17 cellular contexts compared by ENCODE assay signal in the genomic region with DNA sequence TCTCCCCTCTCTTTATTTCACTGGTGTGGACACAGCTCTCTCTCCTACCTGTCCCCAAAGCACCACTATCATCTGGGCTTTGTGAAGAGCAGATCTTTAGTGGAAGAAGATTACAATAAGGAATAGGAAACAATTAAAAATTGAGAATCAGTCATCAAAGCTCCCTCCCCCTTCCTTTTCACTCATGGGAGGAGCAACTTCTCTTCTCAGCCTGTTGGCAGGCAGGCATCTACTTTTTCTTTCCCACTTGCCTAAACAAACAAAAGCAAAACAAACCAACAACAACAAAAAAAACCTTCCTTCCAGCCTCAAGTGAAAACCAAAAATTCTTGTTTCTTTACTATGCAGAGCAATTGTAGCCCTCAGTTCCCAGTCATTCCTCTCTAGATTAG.
A peak's percentile ranks its signal among the peaks of the same experiment; 100 is the strongest.
DNase-seq lines count a peak whose midpoint lies in the region; ATAC-seq lines count a peak whose summit lies in the region.
"Had no signal": no experiment of that assay in that cellular context is flagged by ENCODE, and none has a peak within 500 bp of the region (broad histone marks: within the 10 kb centered on the region; RNA-seq: fewer than 3 reads in every experiment).

No MANE protein-coding gene starts in this region.

- POLR2A ChIA-PET in CD8-positive, alpha-beta memory T cell (lab: Charles Lee) = no interaction called here

- peak overlapping the region; percentile 83 for H2BK5ac ChIP-seq in trophoblast cell (ENCODE audit: low read depth, low read length, poor library complexity)

- peaks cover 0 to 4% (median 0%) of the 10 kb centered on the region in 3 donors for H3K36me3 Mint-ChIP-seq in CD8-positive, alpha-beta memory T cell
- peaks cover 9% of the 10 kb centered on the region for H3K36me3 Mint-ChIP-seq in central memory CD8-positive, alpha-beta T cell (ENCODE audit: insufficient read depth)

- no peak for ATAC-seq in central memory CD8-positive, alpha-beta T cell (replicated peaks; ENCODE audit: extremely low read depth, poor library complexity, severe bottlenecking)
- ATAC-seq: left lobe of liver had no signal

- H3K27ac ChIP-seq in CD8-positive, alpha-beta memory T cell (ENCODE audit: low read depth, low read length) = no peak overlapping the region
- H3K27ac ChIP-seq in HUES6 (ENCODE audit: low read depth, low read length) (peak overlapping the region; percentile 38; the same call in 1 of the 2 replicates), trophoblast cell (ENCODE audit: low read depth, low read length) (peak overlapping the region; percentile 91)
- H3K27ac ChIP-seq: BLaER1 treated with 17β-estradiol and CSF1 and Interleukin-3, amounts not matched to agents 10 nM and 100 nM; cardiac muscle cell had no signal

- H2AFZ ChIP-seq in trophoblast cell (ENCODE audit: insufficient read depth, low read length, poor library complexity) = no peak overlapping the region

- H3K4me1 Mint-ChIP-seq in CD8-positive, alpha-beta memory T cell = peaks cover 40 to 55% (median 49%) of the 10 kb centered on the region in 3 donors
- peaks cover 31% of the 10 kb centered on the region for H3K4me1 Mint-ChIP-seq in central memory CD8-positive, alpha-beta T cell

- H3K18ac ChIP-seq in trophoblast cell (ENCODE audit: low read length) = no peak overlapping the region

- no peaks in the 10 kb centered on the region for H3K27me3 ChIP-seq in CD8-positive, alpha-beta memory T cell (ENCODE audit: insufficient read depth, low read length, poor library complexity, severe bottlenecking)
- H3K27me3 ChIP-seq in HUES6 (ENCODE audit: control insufficient read depth, insufficient read depth, low read length) (no peaks in the 10 kb centered on the region), trophoblast cell (ENCODE audit: insufficient read depth, low read length) (no peaks in the 10 kb centered on the region)
- H3K27me3 ChIP-seq: cardiac muscle cell had no signal

- H2BK12ac ChIP-seq in trophoblast cell (ENCODE audit: low read length) = peak overlapping the region; percentile 84

- no peaks in the 10 kb centered on the region for H3K79me2 ChIP-seq in trophoblast cell (ENCODE audit: control insufficient read depth, insufficient read depth, low read length, poor library complexity)

- H3K23ac ChIP-seq in trophoblast cell (ENCODE audit: low read length) = no peak overlapping the region

- H3K4me2 ChIP-seq in trophoblast cell (ENCODE audit: low read length) = peak overlapping the region; percentile 6

- H3K4me3 Mint-ChIP-seq in CD8-positive, alpha-beta memory T cell = peak overlapping the region in 1 of 7 donors; percentile 6
- no peak overlapping the region for H3K4me3 Mint-ChIP-seq in central memory CD8-positive, alpha-beta T cell

- peak overlapping the region; percentile 11 for H2AK5ac ChIP-seq in trophoblast cell (ENCODE audit: low read length)

- no peaks in the 10 kb centered on the region for H3K9me3 Mint-ChIP-seq in CD8-positive, alpha-beta memory T cell
- H3K9me3 Mint-ChIP-seq in central memory CD8-positive, alpha-beta T cell = no peaks in the 10 kb centered on the region

- H2BK120ac ChIP-seq in trophoblast cell (ENCODE audit: insufficient read depth, low read length, poor library complexity) = peak overlapping the region; percentile 95

- peaks cover 23% of the 10 kb centered on the region for H3K79me1 ChIP-seq in trophoblast cell (ENCODE audit: low read length)

- CTCF ChIA-PET in CD8-positive, alpha-beta memory T cell (lab: Charles Lee) = interaction anchor here (0.8 kb wide), 1 partner anchor 12 kb away, joined by 4 read pairs; no protein-coding TSS in a partner anchor

- H3K4me3 ChIP-seq in CD8-positive, alpha-beta memory T cell (ENCODE audit: low read length) = no peak overlapping the region
- H3K4me3 ChIP-seq in HUES6 (ENCODE audit: low read depth, low read length) (no peak overlapping the region), trophoblast cell (ENCODE audit: low read depth, low read length) (no peak overlapping the region)
- H3K4me3 ChIP-seq: BLaER1 treated with 17β-estradiol and CSF1 and Interleukin-3, amounts not matched to agents 10 nM and 100 nM; cardiac muscle cell had no signal

- H3K4me1 ChIP-seq in CD8-positive, alpha-beta memory T cell (ENCODE audit: insufficient read depth, low read length) = peaks cover 38% of the 10 kb centered on the region
- H3K4me1 ChIP-seq in HUES6 (ENCODE audit: control insufficient read depth, insufficient read depth, low read length) = peaks cover 6% of the 10 kb centered on the region; the same call in 1 of the 2 replicates
- peaks cover 8 to 23% of the 10 kb centered on the region in 2 experiments for H3K4me1 ChIP-seq in trophoblast cell (ENCODE audit: control insufficient read depth in 1 of 2, insufficient read depth in 2 of 2, low read length in 2 of 2)

- H4K91ac ChIP-seq in trophoblast cell (ENCODE audit: low read depth, low read length) = peak overlapping the region; percentile 85

- peak overlapping the region; percentile 54 for H3K14ac ChIP-seq in trophoblast cell (ENCODE audit: low read length)

- no peaks in the 10 kb centered on the region for H3K36me3 ChIP-seq in CD8-positive, alpha-beta memory T cell (ENCODE audit: insufficient read depth, low read length)
- H3K36me3 ChIP-seq in HUES6 (ENCODE audit: control insufficient read depth, insufficient read depth, low read length) (no peaks in the 10 kb centered on the region), trophoblast cell (ENCODE audit: control insufficient read depth in 1 of 2, insufficient read depth in 2 of 2, low read length in 2 of 2) (no peaks in the 10 kb centered on the region)
- H3K36me3 ChIP-seq: BLaER1 treated with 17β-estradiol and CSF1 and Interleukin-3, amounts not matched to agents 10 nM and 100 nM; cardiac muscle cell had no signal

- H3K27ac Mint-ChIP-seq in CD8-positive, alpha-beta memory T cell = peak overlapping the region; percentile 6 to 72 (median 38)
- peak overlapping the region; percentile 67 for H3K27ac Mint-ChIP-seq in central memory CD8-positive, alpha-beta T cell (ENCODE audit: low read depth)

- H4K8ac ChIP-seq in trophoblast cell (ENCODE audit: low read depth, low read length) = peak overlapping the region; percentile 11

- no peak overlapping the region for H3K9ac ChIP-seq in HUES6 (ENCODE audit: low read length)
- no peak overlapping the region for H3K9ac ChIP-seq in trophoblast cell (ENCODE audit: low read length)
- H3K9ac ChIP-seq: BLaER1 treated with 17β-estradiol and CSF1 and Interleukin-3, amounts not matched to agents 10 nM and 100 nM had no signal

- H3K27me3 Mint-ChIP-seq in CD8-positive, alpha-beta memory T cell = peaks cover 0 to under 1% of the 10 kb centered on the region in 2 donors
- H3K27me3 Mint-ChIP-seq in central memory CD8-positive, alpha-beta T cell = no peaks in the 10 kb centered on the region

- peak overlapping the region; percentile 16 for H3K4ac ChIP-seq in trophoblast cell (ENCODE audit: low read depth, low read length)

- no peaks in the 10 kb centered on the region for H3K9me3 ChIP-seq in CD8-positive, alpha-beta memory T cell (ENCODE audit: low read length)
- no peaks in the 10 kb centered on the region; the same call in 1 of the 2 replicates for H3K9me3 ChIP-seq in HUES6 (ENCODE audit: control insufficient read depth, insufficient read depth, low read depth, low read length)
- H3K9me3 ChIP-seq in trophoblast cell (ENCODE audit: insufficient read depth, low read depth, low read length) = peaks cover 1% of the 10 kb centered on the region
- H3K9me3 ChIP-seq: BLaER1 treated with 17β-estradiol and CSF1 and Interleukin-3, amounts not matched to agents 10 nM and 100 nM had no signal

- DNase-seq in CD8-positive, alpha-beta memory T cell = no peak
- no peak for DNase-seq in central memory CD8-positive, alpha-beta T cell (ENCODE audit: low spot score in 2 of 2)
- DNase-seq in trophoblast cell (no peak), NCI-H446 (lab: John Stamatoyannopoulos, UW) (no peak), SKM-1 treated with dmso at 0.1 percent for 144 hours (lab: John Stamatoyannopoulos, UW; ENCODE audit: unreplicated experiment) (no peak)
- DNase-seq in activated effector memory CD4-positive, alpha-beta T cell treated with Interleukin-2 at 50 U/mL for 16 hours = no peak
- DNase-seq: activated CD4-positive, alpha-beta T cell treated with anti-CD3 and anti-CD28 coated beads, Interleukin-2, amount 50 U/mL, for 1 hour; activated gamma-delta T cell; effector memory CD4-positive, alpha-beta T cell; H7; NCI-H1436; NCI-H345; SHP77 had no signal

- no peak overlapping the region for H4K12ac ChIP-seq in trophoblast cell (ENCODE audit: low read depth, low read length)
